ENCODE assay signal across 17 cellular contexts in genomic region chr1:172935062-172935592, GRCh38.
A peak's percentile ranks its signal among the peaks of the same experiment; 100 is the strongest.
DNase-seq lines count a peak whose midpoint lies in the region; ATAC-seq and TF ChIP-seq lines count a peak whose summit lies in the region.
"Had no signal": no experiment of that assay in that cellular context is flagged by ENCODE, and none has a peak within 500 bp of the region (broad histone marks: within the 10 kb centered on the region; RNA-seq: fewer than 3 reads in every experiment).

No MANE protein-coding gene starts in this region.

- H3K4ac ChIP-seq in IMR-90 (ENCODE audit: low read depth, low read length): peak overlapping the region; percentile 97; the same call in 1 of the 2 replicates

- H2BK20ac ChIP-seq in IMR-90 (ENCODE audit: low read depth, low read length): peak overlapping the region; percentile 98; the same call in 1 of the 2 replicates

- TSS peak; percentile 80 for BruUV-seq in IMR-90 (replicated peaks; lab: Mats Ljungman, UMichigan)

- H3K79me2 ChIP-seq in parathyroid adenoma: no peaks in the 10 kb centered on the region

- no CpG with 5 or more reads among the region's 1 CpG for WGBS in IMR-90 (ENCODE audit: extremely low coverage in 2 of 2, insufficient read length in 1 of 2), 2 experiments
- WGBS in esophagus muscularis mucosa: 67% methylated on average over 1 of the region's 1 CpG

- TF ChIP-seq CTCF in IMR-90 (conservative IDR thresholded peaks at IDR 0.05; ENCODE audit: low read depth, low read length) (no peak), esophagus muscularis mucosa (IDR thresholded peaks at IDR 0.05) (no peak), parathyroid adenoma (IDR thresholded peaks at IDR 0.05) (no peak)

- ATAC-seq in IMR-90 (ENCODE audit: low read depth): no peak
- no peak for ATAC-seq in HG02798 (IDR thresholded peaks at IDR 0.05; ENCODE audit: poor library complexity, unreplicated experiment)
- ATAC-seq: activated CD4-positive, CD25-positive, alpha-beta regulatory T cell treated with anti-CD3 and anti-CD28 coated beads, Interleukin-2, amount 50 U/mL, for 24 hours; lower lobe of right lung; naive thymus-derived CD4-positive, alpha-beta T cell had no signal

- dilution Hi-C loops in IMR-90 (cut with HindIII; ENCODE audit: low sequenced_read_pairs, unreplicated experiment): no loop called here

- H3K27me3 ChIP-seq in IMR-90 (ENCODE audit: control insufficient read depth, insufficient read depth, low read length) (no peaks in the 10 kb centered on the region), esophagus muscularis mucosa (no peaks in the 10 kb centered on the region), parathyroid adenoma (ENCODE audit: control insufficient read depth, insufficient read depth, low read length) (no peaks in the 10 kb centered on the region)
- H3K27me3 ChIP-seq: transverse colon had no signal

- peak overlapping the region; percentile 63 for H4K91ac ChIP-seq in IMR-90 (ENCODE audit: insufficient read depth, low read depth, low read length)

- in situ Hi-C loops in IMR-90 (cut with MboI; ENCODE audit: low sequenced_read_pairs): no loop called here

- no peak overlapping the region; the same call in 1 of the 2 replicates for H3K14ac ChIP-seq in IMR-90 (replicated peaks; ENCODE audit: low read depth, low read length)

- peak overlapping the region; percentile 100; the same call in 1 of the 2 replicates for H2BK120ac ChIP-seq in IMR-90 (ENCODE audit: low read depth, low read length)

- peak overlapping the region; percentile 41; the same call in 1 of the 2 replicates for H2AK5ac ChIP-seq in IMR-90 (ENCODE audit: low read depth, low read length)

- intact Hi-C loops in IMR-90 (cut with micrococcal nuclease): loop anchor here (2.0 kb wide), 1 partner anchor 108 kb away; no protein-coding TSS in a partner anchor
- intact Hi-C loops in esophagus muscularis mucosa (cut with DNase I): no loop called here

- no peaks in the 10 kb centered on the region for H3K36me3 ChIP-seq in IMR-90 (ENCODE audit: control insufficient read depth, insufficient read depth, low read length)
- no peaks in the 10 kb centered on the region for H3K36me3 ChIP-seq in esophagus muscularis mucosa
- no peaks in the 10 kb centered on the region for H3K36me3 ChIP-seq in parathyroid adenoma (ENCODE audit: control insufficient read depth, insufficient read depth, low read length)
- H3K36me3 ChIP-seq: lower lobe of right lung, prostate gland, transverse colon had no signal

- H3K23ac ChIP-seq in IMR-90 (ENCODE audit: low read depth, low read length): peak overlapping the region; percentile 19; the same call in 1 of the 2 replicates

- peak overlapping the region; percentile 99; the same call in 1 of the 3 replicates for H2BK15ac ChIP-seq in IMR-90 (ENCODE audit: low read depth, low read length)

- peak overlapping the region; percentile 99 for H2BK5ac ChIP-seq in IMR-90 (ENCODE audit: low read depth, low read length, poor library complexity, severe bottlenecking)

- no peak for TF ChIP-seq POLR2A in IMR-90 (IDR thresholded peaks at IDR 0.05; ENCODE audit: low read depth, low read length)
- no peak for TF ChIP-seq POLR2A in esophagus muscularis mucosa (IDR thresholded peaks at IDR 0.05; ENCODE audit: low read depth)

- H3K79me1 ChIP-seq in IMR-90 (ENCODE audit: low read depth in 1 of 2, low read length in 2 of 2): peaks cover 9 to 31% of the 10 kb centered on the region in 2 experiments; a peak in 3 of 4 replicates

- peak; percentile 56 for DNase-seq in IMR-90
- DNase-seq in RPMI7951 (ENCODE audit: low read depth): peak; percentile 31
- no peak for DNase-seq in esophagus muscularis mucosa (ENCODE audit: extremely low spot score)
- DNase-seq in DMS53 treated with DMSO at 0.1 percent for 48 hours (lab: John Stamatoyannopoulos, UW; ENCODE audit: unreplicated experiment): no peak
- no peak for DNase-seq in activated CD4-positive, alpha-beta T cell treated with anti-CD3 and anti-CD28 coated beads, Interleukin-2, amount 50 U/mL, for 48 hours
- DNase-seq: C1 segment of cervical spinal cord; DMS 273 treated with DMSO at 0.1 percent for 48 hours; KBM-7; lower lobe of right lung; naive thymus-derived CD4-positive, alpha-beta T cell; NCI-H774; RPMI8226; transverse colon had no signal

- H3K4me2 ChIP-seq in IMR-90 (ENCODE audit: low read depth, low read length) (no peak overlapping the region), parathyroid adenoma (ENCODE audit: low read length) (no peak overlapping the region)

- H4K5ac ChIP-seq in IMR-90 (ENCODE audit: low read depth, low read length): peak overlapping the region; percentile 21; the same call in 1 of the 2 replicates

- H3K18ac ChIP-seq in IMR-90 (ENCODE audit: low read depth, low read length): peak overlapping the region; percentile 38

- no peak for TF ChIP-seq EP300 in esophagus muscularis mucosa (IDR thresholded peaks at IDR 0.05)

- POLR2A ChIA-PET in IMR-90 (lab: Charles Lee; ENCODE audit: unreplicated experiment): interaction anchor here (0.9 kb wide), 1 partner anchor 20 kb away, joined by 3 read pairs; no protein-coding TSS in a partner anchor

- no peaks in the 10 kb centered on the region for H4K20me1 ChIP-seq in IMR-90 (ENCODE audit: insufficient read depth, low read length)

- H3K4me1 ChIP-seq in IMR-90 (ENCODE audit: control insufficient read depth, insufficient read depth, low read length) (peaks cover 25% of the 10 kb centered on the region), esophagus muscularis mucosa (peaks cover 5 to 34% (median 27%) of the 10 kb centered on the region in 4 donors), parathyroid adenoma (no peaks in the 10 kb centered on the region)
- H3K4me1 ChIP-seq: prostate gland had no signal

- H2AFZ ChIP-seq in IMR-90 (replicated peaks; ENCODE audit: low read length, poor library complexity) (no peak overlapping the region), parathyroid adenoma (no peak overlapping the region)

- no peak overlapping the region; the same call in 1 of the 2 replicates for H3K56ac ChIP-seq in IMR-90 (ENCODE audit: extremely low read depth, insufficient read depth, low read length)

- H3K9ac ChIP-seq in IMR-90 (ENCODE audit: low read depth, low read length) (no peak overlapping the region), parathyroid adenoma (no peak overlapping the region)

- H2AK9ac ChIP-seq in IMR-90 (replicated peaks; ENCODE audit: low read depth, low read length, poor library complexity): no peak overlapping the region

- CTCF ChIA-PET in IMR-90 (lab: Yijun Ruan, JAX): no interaction called here

- H3K9me3 ChIP-seq in IMR-90 (ENCODE audit: control insufficient read depth, insufficient read depth, low read length): no peaks in the 10 kb centered on the region
- no peaks in the 10 kb centered on the region for H3K9me3 ChIP-seq in esophagus muscularis mucosa
- H3K9me3 ChIP-seq in parathyroid adenoma (ENCODE audit: control insufficient read depth, low read length): no peaks in the 10 kb centered on the region
- H3K9me3 ChIP-seq: lower lobe of right lung, prostate gland, transverse colon had no signal

- peak overlapping the region; percentile 52 to 82 for H4K8ac ChIP-seq in IMR-90 (ENCODE audit: low read depth in 2 of 2, low read length in 2 of 2)

- H3K27ac ChIP-seq in IMR-90 (ENCODE audit: insufficient read depth, low read length) (peak overlapping the region; percentile 32; the same call in 1 of the 2 replicates), esophagus muscularis mucosa (replicated peaks in 1 of 4) (peak overlapping the region; percentile 62 to 73 (median 70)), parathyroid adenoma (peak overlapping the region; percentile 32)
- H3K27ac ChIP-seq: prostate gland had no signal

- no peak overlapping the region for H3K4me3 ChIP-seq in IMR-90 (ENCODE audit: insufficient read depth, low read depth, low read length)
- H3K4me3 ChIP-seq in esophagus muscularis mucosa: no peak overlapping the region
- H3K4me3 ChIP-seq in parathyroid adenoma (ENCODE audit: low read depth, low read length): no peak overlapping the region
- H3K4me3 ChIP-seq: lower lobe of right lung, prostate gland, transverse colon had no signal

- no peak for TF ChIP-seq RAD21 in IMR-90 (IDR thresholded peaks at IDR 0.05; ENCODE audit: low read length)

- H3K9me1 ChIP-seq in IMR-90 (ENCODE audit: insufficient read depth, low read length): peaks cover 12% of the 10 kb centered on the region

TF ChIP-seq in IMR-90, 13 proteins besides CTCF, POLR2A, EP300 and RAD21:
- TF ChIP-seq CEBPB (IDR thresholded peaks at IDR 0.05; ENCODE audit: low read depth, low read length): peak; percentile 29
- no peak for TF ChIP-seq RCOR1 (IDR thresholded peaks at IDR 0.05; ENCODE audit: insufficient replicate concordance, low read length)

Comparison
In these comparisons a context has a peak if more than half of its experiments do, and no peak if none do; other contexts are left out.
1. DNase-seq: peak in IMR-90 (single experiment) and RPMI7951 (single experiment); none in esophagus muscularis mucosa (single experiment), DMS53 treated with DMSO at 0.1 percent for 48 hours (single experiment) and activated CD4-positive, alpha-beta T cell treated with anti-CD3 and anti-CD28 coated beads, Interleukin-2, amount 50 U/mL, for 48 hours (0 of 2).
2. Peak in every context shown above with its lines, with median percentiles within 50 percentile points of each other: H3K27ac ChIP-seq.